In the genomic region with DNA sequence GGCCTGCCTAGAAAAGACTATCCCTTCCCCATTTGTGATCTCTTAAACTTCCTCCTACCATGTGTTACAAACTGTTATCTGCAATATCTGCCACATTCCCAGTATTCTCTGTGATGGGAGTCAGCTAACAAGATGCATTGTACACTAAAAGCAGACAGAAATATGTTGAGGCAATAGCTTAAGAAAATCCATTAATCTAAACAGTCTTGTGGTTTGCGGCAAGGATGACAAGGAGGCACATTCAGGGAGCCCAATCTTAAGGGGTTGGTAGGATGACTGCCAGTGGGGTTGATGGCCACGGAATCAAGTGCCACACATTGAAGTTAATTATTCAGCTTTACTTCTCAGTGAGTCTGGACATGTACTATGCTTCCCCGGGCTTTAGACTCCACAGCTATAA, we compare ENCODE assay signal across 15 cellular contexts.
DNase-seq lines count a peak whose midpoint lies in the region; ATAC-seq and TF ChIP-seq lines count a peak whose summit lies in the region.
"Had no signal": no experiment of that assay in that cellular context is flagged by ENCODE, and none has a peak within 500 bp of the region (broad histone marks: within the 10 kb centered on the region; RNA-seq: fewer than 3 reads in every experiment).

No MANE protein-coding gene starts in this region.

- no peak for ATAC-seq in GM19023 (IDR thresholded peaks at IDR 0.05; ENCODE audit: unreplicated experiment)
- ATAC-seq: GM23338, HepG2 had no signal

- no peak overlapping the region for H3K9ac ChIP-seq in trophoblast cell (ENCODE audit: low read length)
- H3K9ac ChIP-seq: BLaER1 treated with 17β-estradiol and CSF1 and Interleukin-3, amounts not matched to agents 10 nM and 100 nM had no signal

- peak overlapping the region; percentile 11 for H3K27ac ChIP-seq in trophoblast cell (ENCODE audit: low read depth, low read length)
- H3K27ac ChIP-seq: BLaER1 treated with 17β-estradiol and CSF1 and Interleukin-3, amounts not matched to agents 10 nM and 100 nM had no signal

- peaks cover 6% of the 10 kb centered on the region for H3K79me1 ChIP-seq in trophoblast cell (ENCODE audit: low read length)

- H3K4me1 ChIP-seq in trophoblast cell (ENCODE audit: control insufficient read depth in 1 of 2, insufficient read depth in 2 of 2, low read length in 2 of 2) = no peaks in the 10 kb centered on the region
- H3K4me1 ChIP-seq: BLaER1 treated with 17β-estradiol and CSF1 and Interleukin-3, amounts not matched to agents 10 nM and 100 nM had no signal

- H3K23ac ChIP-seq in trophoblast cell (ENCODE audit: low read length) = no peak overlapping the region

- no peak overlapping the region for H4K12ac ChIP-seq in trophoblast cell (ENCODE audit: low read depth, low read length)

- no peak overlapping the region for H2BK12ac ChIP-seq in trophoblast cell (ENCODE audit: low read length)

- no peak overlapping the region for H3K14ac ChIP-seq in trophoblast cell (ENCODE audit: low read length)

- no peak overlapping the region for H4K91ac ChIP-seq in trophoblast cell (ENCODE audit: low read depth, low read length)

- H3K27me3 ChIP-seq in trophoblast cell (ENCODE audit: insufficient read depth, low read length) = no peaks in the 10 kb centered on the region
- H3K27me3 ChIP-seq: BLaER1 treated with 17β-estradiol and CSF1 and Interleukin-3, amounts not matched to agents 10 nM and 100 nM had no signal

- H2BK120ac ChIP-seq in trophoblast cell (ENCODE audit: insufficient read depth, low read length, poor library complexity) = no peak overlapping the region

- no peak overlapping the region for H3K4ac ChIP-seq in trophoblast cell (ENCODE audit: low read depth, low read length)

- no peaks in the 10 kb centered on the region for H3K36me3 ChIP-seq in trophoblast cell (ENCODE audit: control insufficient read depth in 1 of 2, insufficient read depth in 2 of 2, low read length in 2 of 2)
- H3K36me3 ChIP-seq: BLaER1 treated with 17β-estradiol and CSF1 and Interleukin-3, amounts not matched to agents 10 nM and 100 nM had no signal

- no peak overlapping the region for H3K18ac ChIP-seq in trophoblast cell (ENCODE audit: low read length)

- H2AK5ac ChIP-seq in trophoblast cell (ENCODE audit: low read length) = no peak overlapping the region

- no peak overlapping the region for H2BK5ac ChIP-seq in trophoblast cell (ENCODE audit: low read depth, low read length, poor library complexity)

- DNase-seq in EH (ENCODE audit: low read depth) (peak; percentile 81), HT1080 (ENCODE audit: low read depth) (peak; percentile 30), fibroblast of villous mesenchyme (ENCODE audit: low read depth) (peak; percentile 74), trophoblast cell (no peak)
- no peak for DNase-seq in activated naive CD4-positive, alpha-beta T cell treated with anti-CD3 and anti-CD28 coated beads, Interleukin-2, amount 50 U/mL, for 16 hours
- no peak for DNase-seq in stimulated activated naive CD4-positive, alpha-beta T cell treated with Interleukin-2 at 50 U/mL for 16 hours (lab: John Stamatoyannopoulos, UW)
- DNase-seq: 8988T; ACHN; CD4-positive, CD25-positive, alpha-beta regulatory T cell; DMS53; H9 had no signal

- TF ChIP-seq CTCF in fibroblast of villous mesenchyme (IDR thresholded peaks at IDR 0.05; ENCODE audit: insufficient read depth, low read depth, low read length) = no peak

- no peak overlapping the region for H4K8ac ChIP-seq in trophoblast cell (ENCODE audit: low read depth, low read length)

- H3K4me3 ChIP-seq in fibroblast of villous mesenchyme (ENCODE audit: low read depth, low read length) = no peak overlapping the region
- no peak overlapping the region for H3K4me3 ChIP-seq in trophoblast cell (ENCODE audit: low read depth, low read length)
- H3K4me3 ChIP-seq: BLaER1 treated with 17β-estradiol and CSF1 and Interleukin-3, amounts not matched to agents 10 nM and 100 nM; GM23338 had no signal

- no peak overlapping the region for H3K4me2 ChIP-seq in trophoblast cell (ENCODE audit: low read length)
- H3K4me2 ChIP-seq: BLaER1 treated with 17β-estradiol and CSF1 and Interleukin-3, amounts not matched to agents 10 nM and 100 nM; GM23338 had no signal

- WGBS in trophoblast cell (ENCODE audit: extremely low coverage, insufficient coverage, insufficient read length) = no CpG with 5 or more reads among the region's 3 CpGs

- H3K9me3 ChIP-seq in trophoblast cell (ENCODE audit: insufficient read depth, low read depth, low read length) = no peaks in the 10 kb centered on the region
- H3K9me3 ChIP-seq: BLaER1 treated with 17β-estradiol and CSF1 and Interleukin-3, amounts not matched to agents 10 nM and 100 nM had no signal

- H2AFZ ChIP-seq in trophoblast cell (ENCODE audit: insufficient read depth, low read length, poor library complexity) = no peak overlapping the region
- H2AFZ ChIP-seq: GM23338 had no signal

- H3K79me2 ChIP-seq in trophoblast cell (ENCODE audit: control insufficient read depth, insufficient read depth, low read length, poor library complexity) = no peaks in the 10 kb centered on the region

Comparison
In these comparisons a context has a peak if more than half of its experiments do, and no peak if none do; other contexts are left out.
1. DNase-seq: peak in EH (single experiment), HT1080 (single experiment) and fibroblast of villous mesenchyme (single experiment); none in trophoblast cell (0 of 2), activated naive CD4-positive, alpha-beta T cell treated with anti-CD3 and anti-CD28 coated beads, Interleukin-2, amount 50 U/mL, for 16 hours (single experiment) and stimulated activated naive CD4-positive, alpha-beta T cell treated with Interleukin-2 at 50 U/mL for 16 hours (single experiment).